ENCODE assay signal across 1 cellular context in the genomic region with DNA sequence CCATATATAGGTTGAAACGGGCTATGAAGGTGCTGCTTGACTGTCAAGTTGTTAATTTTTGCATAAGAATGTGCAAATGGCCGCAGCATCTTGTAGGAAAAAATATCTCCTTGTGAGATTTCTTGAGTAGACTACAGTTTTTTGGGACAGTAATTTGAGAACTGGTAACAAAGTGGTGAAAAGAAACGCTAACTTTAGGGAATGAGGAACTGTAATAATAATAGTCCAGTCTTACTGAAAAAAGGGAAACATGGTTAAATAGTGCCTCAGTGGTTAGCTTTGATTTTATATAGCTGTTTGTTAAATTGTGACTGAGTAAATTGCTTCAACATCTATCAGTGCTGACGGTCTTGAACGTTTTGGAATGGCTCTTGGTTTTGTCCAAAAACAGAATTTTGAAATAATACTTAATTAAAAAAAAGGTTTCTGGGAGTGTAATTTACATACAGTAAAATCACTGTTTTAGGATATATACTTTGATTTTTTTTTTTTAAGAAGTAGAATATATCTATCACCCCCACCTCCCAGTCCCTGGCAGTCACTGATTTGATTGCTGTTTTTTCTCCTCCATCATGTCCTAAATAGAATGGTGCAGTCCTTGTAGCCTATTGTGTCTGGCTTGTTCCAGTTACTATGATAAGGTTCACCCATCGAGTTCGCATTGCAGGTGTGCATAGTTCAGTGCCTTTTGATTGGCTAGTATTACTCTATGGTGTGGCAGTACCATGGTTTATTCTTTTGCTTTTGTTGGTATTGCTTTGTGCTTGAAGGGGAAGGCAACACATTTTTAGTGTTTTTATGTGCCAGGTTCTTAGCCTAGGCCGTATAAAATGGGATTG.
TF ChIP-seq lines count a peak whose summit lies in the region.

No MANE protein-coding gene starts in this region.

TF ChIP-seq in GM23338, 12 proteins besides CTCF, POLR2A, EP300 and RAD21 (continued from another document):
- TF ChIP-seq, protein P1, sequence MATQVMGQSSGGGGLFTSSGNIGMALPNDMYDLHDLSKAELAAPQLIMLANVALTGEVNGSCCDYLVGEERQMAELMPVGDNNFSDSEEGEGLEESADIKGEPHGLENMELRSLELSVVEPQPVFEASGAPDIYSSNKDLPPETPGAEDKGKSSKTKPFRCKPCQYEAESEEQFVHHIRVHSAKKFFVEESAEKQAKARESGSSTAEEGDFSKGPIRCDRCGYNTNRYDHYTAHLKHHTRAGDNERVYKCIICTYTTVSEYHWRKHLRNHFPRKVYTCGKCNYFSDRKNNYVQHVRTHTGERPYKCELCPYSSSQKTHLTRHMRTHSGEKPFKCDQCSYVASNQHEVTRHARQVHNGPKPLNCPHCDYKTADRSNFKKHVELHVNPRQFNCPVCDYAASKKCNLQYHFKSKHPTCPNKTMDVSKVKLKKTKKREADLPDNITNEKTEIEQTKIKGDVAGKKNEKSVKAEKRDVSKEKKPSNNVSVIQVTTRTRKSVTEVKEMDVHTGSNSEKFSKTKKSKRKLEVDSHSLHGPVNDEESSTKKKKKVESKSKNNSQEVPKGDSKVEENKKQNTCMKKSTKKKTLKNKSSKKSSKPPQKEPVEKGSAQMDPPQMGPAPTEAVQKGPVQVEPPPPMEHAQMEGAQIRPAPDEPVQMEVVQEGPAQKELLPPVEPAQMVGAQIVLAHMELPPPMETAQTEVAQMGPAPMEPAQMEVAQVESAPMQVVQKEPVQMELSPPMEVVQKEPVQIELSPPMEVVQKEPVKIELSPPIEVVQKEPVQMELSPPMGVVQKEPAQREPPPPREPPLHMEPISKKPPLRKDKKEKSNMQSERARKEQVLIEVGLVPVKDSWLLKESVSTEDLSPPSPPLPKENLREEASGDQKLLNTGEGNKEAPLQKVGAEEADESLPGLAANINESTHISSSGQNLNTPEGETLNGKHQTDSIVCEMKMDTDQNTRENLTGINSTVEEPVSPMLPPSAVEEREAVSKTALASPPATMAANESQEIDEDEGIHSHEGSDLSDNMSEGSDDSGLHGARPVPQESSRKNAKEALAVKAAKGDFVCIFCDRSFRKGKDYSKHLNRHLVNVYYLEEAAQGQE (IDR thresholded peaks at IDR 0.05; ENCODE audit: unreplicated experiment) = no peak
- TF ChIP-seq POLR2AphosphoS5 (IDR thresholded peaks at IDR 0.05; ENCODE audit: low read depth) (no peak), JUNB (IDR thresholded peaks at IDR 0.05; ENCODE audit: unreplicated experiment) (no peak)
